2 cellular contexts compared by ENCODE assay signal in genomic region chr19:2345794-2346663, GRCh38.
TF ChIP-seq lines count a peak whose summit lies in the region.

No MANE protein-coding gene starts in this region.

TF ChIP-seq in SK-N-SH, 30 proteins besides CTCF, POLR2A, EP300 and RAD21 (continued from another document):
- TF ChIP-seq MXI1 (IDR thresholded peaks at IDR 0.05; ENCODE audit: low read depth, low read length), result peak; percentile 56; the same call in 1 of the 2 replicates
TF ChIP-seq in SK-N-SH: peak in this region for 1.

TF ChIP-seq in SK-N-SH treated with all-trans-retinoic acid at 6 μM for 48 hours, 23 proteins besides CTCF, POLR2A, EP300 and RAD21 (continued from another document):
- TF ChIP-seq ZNF565 (CRISPR knock-in tag; conservative IDR thresholded peaks at IDR 0.05; ENCODE audit: low read depth) (no peak), ZFP30 (CRISPR knock-in tag; IDR thresholded peaks at IDR 0.05) (no peak), ISL1 (CRISPR knock-in tag; IDR thresholded peaks at IDR 0.05) (no peak), OSR1 (CRISPR knock-in tag; IDR thresholded peaks at IDR 0.05) (no peak), PATZ1 (CRISPR knock-in tag; IDR thresholded peaks at IDR 0.05; ENCODE audit: borderline replicate concordance) (no peak)
TF ChIP-seq in SK-N-SH treated with all-trans-retinoic acid at 6 μM for 48 hours: peak in this region for 0.
